Comparison of ENCODE assay signal across 27 cellular contexts in the genomic region with DNA sequence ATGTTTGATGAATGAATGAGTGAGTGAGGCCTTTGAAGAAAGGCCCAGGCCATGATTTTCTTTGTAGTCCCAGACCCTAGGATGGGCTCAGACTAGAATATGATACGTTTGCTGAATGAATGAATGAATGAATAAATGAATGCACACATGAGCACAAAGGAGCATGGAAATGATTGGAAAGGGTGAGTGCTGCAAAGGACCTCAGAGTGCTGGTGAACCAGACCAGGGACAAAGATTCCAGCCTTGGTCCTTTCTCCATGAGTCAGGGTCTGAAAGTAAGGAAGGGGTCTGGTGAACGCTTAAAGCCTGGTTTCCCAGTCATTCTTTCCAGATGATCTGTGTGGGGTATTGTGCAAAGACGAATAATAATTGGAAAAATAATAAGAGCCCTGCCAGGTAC.
"Had no signal": no experiment of that assay in that cellular context is flagged by ENCODE, and none has a peak within 500 bp of the region (broad histone marks: within the 10 kb centered on the region; RNA-seq: fewer than 3 reads in every experiment).

No MANE protein-coding gene starts in this region.

- H3K27me3 Mint-ChIP-seq: stimulated activated memory B cell treated with anti-CD40 and anti-IgM and Interleukin-4, amounts not matched to agents 10 μg/mL and 1 μg/mL and 100 μg/mL, for 72 hours had no signal

- H3K4me1 Mint-ChIP-seq: neural crest cell had no signal

- H3K9me3 ChIP-seq: pancreas, testis had no signal

- FAIRE-seq: colon, endothelial cell of umbilical vein, kidney, pancreas had no signal

- DNase-seq: dorsolateral prefrontal cortex; effector CD4-positive, alpha-beta T cell; foreskin keratinocyte; kidney; mesendoderm; pancreas; retina; stimulated activated CD4-positive, alpha-beta T cell treated with anti-CD3 and anti-CD28 coated beads, Interleukin-4, amount 100 ng/mL, for 4 hours; stimulated activated naive CD8-positive, alpha-beta T cell treated with anti-CD3 and anti-CD28 coated beads, Interleukin-15, Interleukin-2, amounts not matched to agents 100 U/mL and 50 U/mL, for 24 hours; substantia nigra; testis; tibial artery had no signal

- H3K79me2 ChIP-seq: hepatocyte had no signal

- H3K4me1 ChIP-seq: gastroesophageal sphincter, pancreas, testis had no signal

- H3K27ac ChIP-seq: dorsolateral prefrontal cortex, esophagus muscularis mucosa, foreskin keratinocyte, gastroesophageal sphincter, heart left ventricle, hepatocyte, neutrophil, pancreas, skin epidermis, spleen, testis, tibial artery had no signal

- ATAC-seq: foreskin keratinocyte; gastroesophageal sphincter; heart left ventricle; left lobe of liver; natural killer cell treated with Interleukin-12 subunit alpha and Interleukin-12 subunit beta and Interleukin-15 and Interleukin-18, amount 100 ng/mL, for 72 hours; pancreas; stimulated activated memory B cell treated with anti-CD40 and anti-IgM and Interleukin-4, amounts not matched to agents 10 μg/mL and 1 μg/mL and 100 μg/mL, for 72 hours; stimulated activated naive CD8-positive, alpha-beta T cell treated with anti-CD3 and anti-CD28 coated beads, Interleukin-15, Interleukin-2, amounts not matched to agents 100 U/mL and 50 U/mL, for 24 hours had no signal

- H3K36me3 ChIP-seq: esophagus muscularis mucosa, gastroesophageal sphincter, heart left ventricle, neutrophil, pancreas, spleen, tibial artery had no signal

- H3K27ac Mint-ChIP-seq: natural killer cell treated with Interleukin-12 subunit alpha and Interleukin-12 subunit beta and Interleukin-15 and Interleukin-18, amount 100 ng/mL, for 72 hours; stimulated activated memory B cell treated with anti-CD40 and anti-IgM and Interleukin-4, amounts not matched to agents 10 μg/mL and 1 μg/mL and 100 μg/mL, for 72 hours; type B pancreatic cell had no signal

- H3K4me2 ChIP-seq: hepatocyte had no signal

- H2AFZ ChIP-seq: hepatocyte had no signal

- H3K4me3 ChIP-seq: dorsolateral prefrontal cortex, esophagus muscularis mucosa, gastroesophageal sphincter, heart left ventricle, hepatocyte, lung, pancreas, skin epidermis, spleen, testis, tibial artery had no signal

- H3K36me3 Mint-ChIP-seq: type B pancreatic cell had no signal

- H3K27me3 ChIP-seq: esophagus muscularis mucosa, foreskin keratinocyte, gastroesophageal sphincter, heart left ventricle, hepatocyte, pancreas, spleen, testis had no signal

- H3K4me3 Mint-ChIP-seq: natural killer cell treated with Interleukin-12 subunit alpha and Interleukin-12 subunit beta and Interleukin-15 and Interleukin-18, amount 100 ng/mL, for 72 hours; neural crest cell; stimulated activated memory B cell treated with anti-CD40 and anti-IgM and Interleukin-4, amounts not matched to agents 10 μg/mL and 1 μg/mL and 100 μg/mL, for 72 hours; type B pancreatic cell had no signal
